ENCODE assay signal across 1 cellular context in the genomic region with DNA sequence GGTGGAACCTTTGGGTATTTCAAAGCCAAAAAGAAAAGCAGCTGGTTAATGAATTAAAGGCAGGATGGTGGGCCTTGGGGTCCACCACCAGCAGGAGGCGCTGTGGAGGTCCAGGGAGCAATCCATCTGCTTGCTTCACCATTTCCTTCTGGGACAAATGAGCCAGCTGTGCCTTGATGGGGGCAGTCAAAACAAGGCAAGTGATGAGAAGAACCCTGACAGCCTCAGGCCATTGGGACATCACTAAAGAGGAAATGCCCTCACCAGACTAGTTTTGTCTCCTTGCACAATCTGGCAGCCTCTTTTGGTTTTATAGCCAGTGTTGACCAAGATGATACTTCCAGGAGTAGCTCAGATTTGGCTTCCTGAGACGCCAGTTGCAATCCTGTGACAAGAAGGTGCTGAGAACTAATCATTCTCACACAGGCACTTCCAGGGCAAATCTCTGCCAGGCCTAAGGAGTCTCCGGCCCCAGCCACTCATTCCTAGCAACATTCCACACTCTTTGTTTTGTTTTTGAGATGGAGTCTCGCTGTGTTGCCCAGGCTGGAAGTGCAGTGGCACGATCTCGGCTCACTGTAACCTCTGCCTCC.
TF ChIP-seq lines count a peak whose summit lies in the region.

No MANE protein-coding gene starts in this region.

TF ChIP-seq in K562, 482 proteins besides CTCF, POLR2A, EP300 and RAD21 (continued from another document and continues in another):
- TF ChIP-seq, protein P1, sequence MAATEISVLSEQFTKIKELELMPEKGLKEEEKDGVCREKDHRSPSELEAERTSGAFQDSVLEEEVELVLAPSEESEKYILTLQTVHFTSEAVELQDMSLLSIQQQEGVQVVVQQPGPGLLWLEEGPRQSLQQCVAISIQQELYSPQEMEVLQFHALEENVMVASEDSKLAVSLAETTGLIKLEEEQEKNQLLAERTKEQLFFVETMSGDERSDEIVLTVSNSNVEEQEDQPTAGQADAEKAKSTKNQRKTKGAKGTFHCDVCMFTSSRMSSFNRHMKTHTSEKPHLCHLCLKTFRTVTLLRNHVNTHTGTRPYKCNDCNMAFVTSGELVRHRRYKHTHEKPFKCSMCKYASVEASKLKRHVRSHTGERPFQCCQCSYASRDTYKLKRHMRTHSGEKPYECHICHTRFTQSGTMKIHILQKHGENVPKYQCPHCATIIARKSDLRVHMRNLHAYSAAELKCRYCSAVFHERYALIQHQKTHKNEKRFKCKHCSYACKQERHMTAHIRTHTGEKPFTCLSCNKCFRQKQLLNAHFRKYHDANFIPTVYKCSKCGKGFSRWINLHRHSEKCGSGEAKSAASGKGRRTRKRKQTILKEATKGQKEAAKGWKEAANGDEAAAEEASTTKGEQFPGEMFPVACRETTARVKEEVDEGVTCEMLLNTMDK (IDR thresholded peaks at IDR 0.05; ENCODE audit: borderline replicate concordance, insufficient read depth, low read depth, low read length, poor library complexity, severe bottlenecking), result no peak
- no peak for TF ChIP-seq HMGN3 (IDR thresholded peaks at IDR 0.05; ENCODE audit: borderline replicate concordance, extremely low read depth, insufficient read length, low read depth, low read length)
- no peak for TF ChIP-seq ZFPM2 (CRISPR knock-in tag; IDR thresholded peaks at IDR 0.05)
- TF ChIP-seq RUNX1 (IDR thresholded peaks at IDR 0.05; ENCODE audit: low read depth), result no peak
- peak; percentile 48; the same call in 1 of the 2 replicates for TF ChIP-seq CEBPG (CRISPR knock-in tag; IDR thresholded peaks at IDR 0.05)
- TF ChIP-seq CEBPG (tag; conservative IDR thresholded peaks at IDR 0.05 in 1 of 2, IDR thresholded peaks at IDR 0.05 in 1 of 2), result peak; percentile 46 to 82; a peak in 2 of 4 replicates
- TF ChIP-seq U2AF1 (optimal IDR thresholded peaks at IDR 0.05; ENCODE audit: low read depth, low read length), result no peak
- TF ChIP-seq ZNF561 (CRISPR knock-in tag; conservative IDR thresholded peaks at IDR 0.05), result no peak
- TF ChIP-seq MTA2 (IDR thresholded peaks at IDR 0.05; ENCODE audit: low read depth), result no peak
- TF ChIP-seq TCF7 (IDR thresholded peaks at IDR 0.05; ENCODE audit: borderline replicate concordance), result no peak
- TF ChIP-seq, protein P2, sequence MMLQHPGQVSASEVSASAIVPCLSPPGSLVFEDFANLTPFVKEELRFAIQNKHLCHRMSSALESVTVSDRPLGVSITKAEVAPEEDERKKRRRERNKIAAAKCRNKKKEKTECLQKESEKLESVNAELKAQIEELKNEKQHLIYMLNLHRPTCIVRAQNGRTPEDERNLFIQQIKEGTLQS (IDR thresholded peaks at IDR 0.05), result no peak
- TF ChIP-seq, protein P2 (CRISPR knock-in tag; conservative IDR thresholded peaks at IDR 0.05), result peak; percentile 64; the same call in 1 of the 2 replicates
- TF ChIP-seq, protein P3, sequence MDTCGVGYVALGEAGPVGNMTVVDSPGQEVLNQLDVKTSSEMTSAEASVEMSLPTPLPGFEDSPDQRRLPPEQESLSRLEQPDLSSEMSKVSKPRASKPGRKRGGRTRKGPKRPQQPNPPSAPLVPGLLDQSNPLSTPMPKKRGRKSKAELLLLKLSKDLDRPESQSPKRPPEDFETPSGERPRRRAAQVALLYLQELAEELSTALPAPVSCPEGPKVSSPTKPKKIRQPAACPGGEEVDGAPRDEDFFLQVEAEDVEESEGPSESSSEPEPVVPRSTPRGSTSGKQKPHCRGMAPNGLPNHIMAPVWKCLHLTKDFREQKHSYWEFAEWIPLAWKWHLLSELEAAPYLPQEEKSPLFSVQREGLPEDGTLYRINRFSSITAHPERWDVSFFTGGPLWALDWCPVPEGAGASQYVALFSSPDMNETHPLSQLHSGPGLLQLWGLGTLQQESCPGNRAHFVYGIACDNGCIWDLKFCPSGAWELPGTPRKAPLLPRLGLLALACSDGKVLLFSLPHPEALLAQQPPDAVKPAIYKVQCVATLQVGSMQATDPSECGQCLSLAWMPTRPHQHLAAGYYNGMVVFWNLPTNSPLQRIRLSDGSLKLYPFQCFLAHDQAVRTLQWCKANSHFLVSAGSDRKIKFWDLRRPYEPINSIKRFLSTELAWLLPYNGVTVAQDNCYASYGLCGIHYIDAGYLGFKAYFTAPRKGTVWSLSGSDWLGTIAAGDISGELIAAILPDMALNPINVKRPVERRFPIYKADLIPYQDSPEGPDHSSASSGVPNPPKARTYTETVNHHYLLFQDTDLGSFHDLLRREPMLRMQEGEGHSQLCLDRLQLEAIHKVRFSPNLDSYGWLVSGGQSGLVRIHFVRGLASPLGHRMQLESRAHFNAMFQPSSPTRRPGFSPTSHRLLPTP (IDR thresholded peaks at IDR 0.05; ENCODE audit: borderline replicate concordance, extremely low read depth, insufficient read length), result peak; percentile 28
- no peak for TF ChIP-seq NFE2 (IDR thresholded peaks at IDR 0.05; ENCODE audit: low read depth)
- TF ChIP-seq MAFK (IDR thresholded peaks at IDR 0.05; ENCODE audit: low read length), result 0 out of 2 replicates have a peak, but pooled peaks have one; percentile 3
- TF ChIP-seq ZFP1 (CRISPR knock-in tag; IDR thresholded peaks at IDR 0.05), result no peak
- TF ChIP-seq MTA3 (IDR thresholded peaks at IDR 0.05; ENCODE audit: borderline replicate concordance), result no peak
- no peak for TF ChIP-seq HDGF (IDR thresholded peaks at IDR 0.05)
- no peak for TF ChIP-seq GTF2A2 (tag; IDR thresholded peaks at IDR 0.05)
- TF ChIP-seq ZNF57 (CRISPR knock-in tag; IDR thresholded peaks at IDR 0.05), result no peak
- no peak for TF ChIP-seq ZNF695 (CRISPR knock-in tag; IDR thresholded peaks at IDR 0.05)
- no peak for TF ChIP-seq KLF6 (CRISPR knock-in tag; IDR thresholded peaks at IDR 0.05; ENCODE audit: borderline replicate concordance)
- TF ChIP-seq ELF1 (tag; IDR thresholded peaks at IDR 0.05), result no peak
- TF ChIP-seq KLF10 (CRISPR knock-in tag; IDR thresholded peaks at IDR 0.05), result no peak
- no peak for TF ChIP-seq ZNF316 (IDR thresholded peaks at IDR 0.05)
- TF ChIP-seq, protein P4, sequence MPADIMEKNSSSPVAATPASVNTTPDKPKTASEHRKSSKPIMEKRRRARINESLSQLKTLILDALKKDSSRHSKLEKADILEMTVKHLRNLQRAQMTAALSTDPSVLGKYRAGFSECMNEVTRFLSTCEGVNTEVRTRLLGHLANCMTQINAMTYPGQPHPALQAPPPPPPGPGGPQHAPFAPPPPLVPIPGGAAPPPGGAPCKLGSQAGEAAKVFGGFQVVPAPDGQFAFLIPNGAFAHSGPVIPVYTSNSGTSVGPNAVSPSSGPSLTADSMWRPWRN (IDR thresholded peaks at IDR 0.05; ENCODE audit: low read depth), result no peak
- no peak for TF ChIP-seq STAT5B (CRISPR knock-in tag; IDR thresholded peaks at IDR 0.05)
- TF ChIP-seq NR3C1 (CRISPR knock-in tag; IDR thresholded peaks at IDR 0.05), result no peak
- no peak for TF ChIP-seq TAF15 (IDR thresholded peaks at IDR 0.05; ENCODE audit: low read depth, low read length)
- no peak for TF ChIP-seq MEF2A (IDR thresholded peaks at IDR 0.05; ENCODE audit: control insufficient read depth, low read depth, low read length)
- no peak for TF ChIP-seq ZNF436 (CRISPR knock-in tag; IDR thresholded peaks at IDR 0.05)
- no peak for TF ChIP-seq MEIS2 (IDR thresholded peaks at IDR 0.05; ENCODE audit: partially characterized antibody)
- 0 out of 2 replicates have a peak, but pooled peaks have one; percentile 11 for TF ChIP-seq ZNF24 (IDR thresholded peaks at IDR 0.05)
- TF ChIP-seq, protein P5, sequence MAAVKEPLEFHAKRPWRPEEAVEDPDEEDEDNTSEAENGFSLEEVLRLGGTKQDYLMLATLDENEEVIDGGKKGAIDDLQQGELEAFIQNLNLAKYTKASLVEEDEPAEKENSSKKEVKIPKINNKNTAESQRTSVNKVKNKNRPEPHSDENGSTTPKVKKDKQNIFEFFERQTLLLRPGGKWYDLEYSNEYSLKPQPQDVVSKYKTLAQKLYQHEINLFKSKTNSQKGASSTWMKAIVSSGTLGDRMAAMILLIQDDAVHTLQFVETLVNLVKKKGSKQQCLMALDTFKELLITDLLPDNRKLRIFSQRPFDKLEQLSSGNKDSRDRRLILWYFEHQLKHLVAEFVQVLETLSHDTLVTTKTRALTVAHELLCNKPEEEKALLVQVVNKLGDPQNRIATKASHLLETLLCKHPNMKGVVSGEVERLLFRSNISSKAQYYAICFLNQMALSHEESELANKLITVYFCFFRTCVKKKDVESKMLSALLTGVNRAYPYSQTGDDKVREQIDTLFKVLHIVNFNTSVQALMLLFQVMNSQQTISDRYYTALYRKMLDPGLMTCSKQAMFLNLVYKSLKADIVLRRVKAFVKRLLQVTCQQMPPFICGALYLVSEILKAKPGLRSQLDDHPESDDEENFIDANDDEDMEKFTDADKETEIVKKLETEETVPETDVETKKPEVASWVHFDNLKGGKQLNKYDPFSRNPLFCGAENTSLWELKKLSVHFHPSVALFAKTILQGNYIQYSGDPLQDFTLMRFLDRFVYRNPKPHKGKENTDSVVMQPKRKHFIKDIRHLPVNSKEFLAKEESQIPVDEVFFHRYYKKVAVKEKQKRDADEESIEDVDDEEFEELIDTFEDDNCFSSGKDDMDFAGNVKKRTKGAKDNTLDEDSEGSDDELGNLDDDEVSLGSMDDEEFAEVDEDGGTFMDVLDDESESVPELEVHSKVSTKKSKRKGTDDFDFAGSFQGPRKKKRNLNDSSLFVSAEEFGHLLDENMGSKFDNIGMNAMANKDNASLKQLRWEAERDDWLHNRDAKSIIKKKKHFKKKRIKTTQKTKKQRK (IDR thresholded peaks at IDR 0.05; ENCODE audit: borderline replicate concordance, low read depth, low read length), result no peak
- no peak for TF ChIP-seq SREBF2 (CRISPR knock-in tag; IDR thresholded peaks at IDR 0.05)
- no peak for TF ChIP-seq STAG1 (CRISPR knock-in tag; IDR thresholded peaks at IDR 0.05; ENCODE audit: borderline replicate concordance)
- no peak for TF ChIP-seq ZNF121 (CRISPR knock-in tag; conservative IDR thresholded peaks at IDR 0.05)
- TF ChIP-seq ZKSCAN8 (CRISPR knock-in tag; IDR thresholded peaks at IDR 0.05), result no peak
- TF ChIP-seq, protein P6, sequence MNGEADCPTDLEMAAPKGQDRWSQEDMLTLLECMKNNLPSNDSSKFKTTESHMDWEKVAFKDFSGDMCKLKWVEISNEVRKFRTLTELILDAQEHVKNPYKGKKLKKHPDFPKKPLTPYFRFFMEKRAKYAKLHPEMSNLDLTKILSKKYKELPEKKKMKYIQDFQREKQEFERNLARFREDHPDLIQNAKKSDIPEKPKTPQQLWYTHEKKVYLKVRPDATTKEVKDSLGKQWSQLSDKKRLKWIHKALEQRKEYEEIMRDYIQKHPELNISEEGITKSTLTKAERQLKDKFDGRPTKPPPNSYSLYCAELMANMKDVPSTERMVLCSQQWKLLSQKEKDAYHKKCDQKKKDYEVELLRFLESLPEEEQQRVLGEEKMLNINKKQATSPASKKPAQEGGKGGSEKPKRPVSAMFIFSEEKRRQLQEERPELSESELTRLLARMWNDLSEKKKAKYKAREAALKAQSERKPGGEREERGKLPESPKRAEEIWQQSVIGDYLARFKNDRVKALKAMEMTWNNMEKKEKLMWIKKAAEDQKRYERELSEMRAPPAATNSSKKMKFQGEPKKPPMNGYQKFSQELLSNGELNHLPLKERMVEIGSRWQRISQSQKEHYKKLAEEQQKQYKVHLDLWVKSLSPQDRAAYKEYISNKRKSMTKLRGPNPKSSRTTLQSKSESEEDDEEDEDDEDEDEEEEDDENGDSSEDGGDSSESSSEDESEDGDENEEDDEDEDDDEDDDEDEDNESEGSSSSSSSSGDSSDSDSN (IDR thresholded peaks at IDR 0.05; ENCODE audit: borderline replicate concordance in 1 of 2, low read depth in 2 of 2, low read length in 2 of 2), result no peak
- TF ChIP-seq, protein P7, sequence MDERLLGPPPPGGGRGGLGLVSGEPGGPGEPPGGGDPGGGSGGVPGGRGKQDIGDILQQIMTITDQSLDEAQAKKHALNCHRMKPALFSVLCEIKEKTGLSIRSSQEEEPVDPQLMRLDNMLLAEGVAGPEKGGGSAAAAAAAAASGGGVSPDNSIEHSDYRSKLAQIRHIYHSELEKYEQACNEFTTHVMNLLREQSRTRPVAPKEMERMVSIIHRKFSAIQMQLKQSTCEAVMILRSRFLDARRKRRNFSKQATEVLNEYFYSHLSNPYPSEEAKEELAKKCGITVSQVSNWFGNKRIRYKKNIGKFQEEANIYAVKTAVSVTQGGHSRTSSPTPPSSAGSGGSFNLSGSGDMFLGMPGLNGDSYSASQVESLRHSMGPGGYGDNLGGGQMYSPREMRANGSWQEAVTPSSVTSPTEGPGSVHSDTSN (CRISPR knock-in tag; IDR thresholded peaks at IDR 0.05; ENCODE audit: low read depth), result no peak
- TF ChIP-seq, protein P7 (tag; conservative IDR thresholded peaks at IDR 0.05; ENCODE audit: low read depth), result peak; percentile 34; the same call in 1 of the 2 replicates
- TF ChIP-seq, protein P8, sequence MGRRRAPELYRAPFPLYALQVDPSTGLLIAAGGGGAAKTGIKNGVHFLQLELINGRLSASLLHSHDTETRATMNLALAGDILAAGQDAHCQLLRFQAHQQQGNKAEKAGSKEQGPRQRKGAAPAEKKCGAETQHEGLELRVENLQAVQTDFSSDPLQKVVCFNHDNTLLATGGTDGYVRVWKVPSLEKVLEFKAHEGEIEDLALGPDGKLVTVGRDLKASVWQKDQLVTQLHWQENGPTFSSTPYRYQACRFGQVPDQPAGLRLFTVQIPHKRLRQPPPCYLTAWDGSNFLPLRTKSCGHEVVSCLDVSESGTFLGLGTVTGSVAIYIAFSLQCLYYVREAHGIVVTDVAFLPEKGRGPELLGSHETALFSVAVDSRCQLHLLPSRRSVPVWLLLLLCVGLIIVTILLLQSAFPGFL (CRISPR knock-in tag; IDR thresholded peaks at IDR 0.05), result no peak
- TF ChIP-seq JUND (IDR thresholded peaks at IDR 0.05; ENCODE audit: borderline replicate concordance, low read depth, low read length), result peak; percentile 71; the same call in 1 of the 2 replicates
- TF ChIP-seq JUND (tag; IDR thresholded peaks at IDR 0.05; ENCODE audit: borderline replicate concordance, low read depth, low read length), result peak; percentile 71; the same call in 2 of the 3 replicates
- no peak for TF ChIP-seq HDAC6 (IDR thresholded peaks at IDR 0.05; ENCODE audit: low read depth, low read length)
- TF ChIP-seq, protein P9, sequence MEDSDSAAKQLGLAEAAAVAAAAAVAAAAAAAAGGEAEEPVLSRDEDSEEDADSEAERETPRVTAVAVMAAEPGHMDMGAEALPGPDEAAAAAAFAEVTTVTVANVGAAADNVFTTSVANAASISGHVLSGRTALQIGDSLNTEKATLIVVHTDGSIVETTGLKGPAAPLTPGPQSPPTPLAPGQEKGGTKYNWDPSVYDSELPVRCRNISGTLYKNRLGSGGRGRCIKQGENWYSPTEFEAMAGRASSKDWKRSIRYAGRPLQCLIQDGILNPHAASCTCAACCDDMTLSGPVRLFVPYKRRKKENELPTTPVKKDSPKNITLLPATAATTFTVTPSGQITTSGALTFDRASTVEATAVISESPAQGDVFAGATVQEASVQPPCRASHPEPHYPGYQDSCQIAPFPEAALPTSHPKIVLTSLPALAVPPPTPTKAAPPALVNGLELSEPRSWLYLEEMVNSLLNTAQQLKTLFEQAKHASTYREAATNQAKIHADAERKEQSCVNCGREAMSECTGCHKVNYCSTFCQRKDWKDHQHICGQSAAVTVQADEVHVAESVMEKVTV (CRISPR knock-in tag; IDR thresholded peaks at IDR 0.05), result peak; percentile 61
